In the genomic region with DNA sequence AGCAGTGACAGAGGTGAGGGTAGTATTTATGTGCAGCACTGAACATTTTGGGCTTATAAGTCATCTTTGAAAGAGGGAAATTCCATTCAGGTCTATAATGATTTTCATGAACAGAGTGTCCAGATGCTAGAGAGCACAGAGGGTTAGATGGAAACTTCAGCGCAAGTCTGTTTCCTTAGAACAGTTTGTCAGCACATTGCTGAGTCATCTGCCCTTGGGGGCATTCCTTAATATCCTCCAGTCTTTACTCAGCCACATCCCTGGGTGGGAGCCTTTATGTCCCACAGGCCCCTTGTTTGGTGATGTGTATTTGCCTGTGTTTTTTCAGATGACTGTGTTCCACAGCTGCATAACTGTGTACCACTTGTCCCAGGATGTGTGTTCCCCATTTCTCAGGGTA, we compare ENCODE assay signal across 11 cellular contexts.
DNase-seq lines count a peak whose midpoint lies in the region; ATAC-seq and TF ChIP-seq lines count a peak whose summit lies in the region.
"Had no signal": no experiment of that assay in that cellular context is flagged by ENCODE, and none has a peak within 500 bp of the region (broad histone marks: within the 10 kb centered on the region; RNA-seq: fewer than 3 reads in every experiment).

No MANE protein-coding gene starts in this region.

- no peaks in the 10 kb centered on the region for H3K9me2 ChIP-seq in PC-3 (replicated peaks; ENCODE audit: low read length)

- POLR2A ChIA-PET in PC-3 (lab: Charles Lee; ENCODE audit: unreplicated experiment), result no interaction called here

- H3K9me3 ChIP-seq in PC-3 (ENCODE audit: low read length), result no peaks in the 10 kb centered on the region

- no peak overlapping the region for H2AFZ ChIP-seq in PC-3 (ENCODE audit: low read length)

- no peaks in the 10 kb centered on the region for H3F3A ChIP-seq in PC-3 (ENCODE audit: low read length, unreplicated experiment)

- no peaks in the 10 kb centered on the region for H3K27me3 Mint-ChIP-seq in neural crest cell (ENCODE audit: low read depth)

- peaks cover 9% of the 10 kb centered on the region for H3K4me1 Mint-ChIP-seq in neural crest cell

- no peaks in the 10 kb centered on the region for H3K79me2 ChIP-seq in PC-3 (ENCODE audit: low read length)

- no peak overlapping the region for H3K4me3 Mint-ChIP-seq in neural crest cell

- H3K9me3 Mint-ChIP-seq in neural crest cell, result peaks cover 9% of the 10 kb centered on the region

- TF ChIP-seq CTCF in PC-3 (conservative IDR thresholded peaks at IDR 0.05; ENCODE audit: low read depth, low read length) (no peak), epithelial cell of proximal tubule (conservative IDR thresholded peaks at IDR 0.05; ENCODE audit: low read depth, low read length) (no peak), neural crest cell (conservative IDR thresholded peaks at IDR 0.05) (no peak)

- no peak overlapping the region for H3K27ac ChIP-seq in PC-3 (ENCODE audit: low read length)

- H3K4me2 ChIP-seq in PC-3 (ENCODE audit: low read length), result no peak overlapping the region

- no peaks in the 10 kb centered on the region for H4K20me1 ChIP-seq in PC-3 (ENCODE audit: low read length)

- peak; percentile 90 for ATAC-seq in PC-3

- no peaks in the 10 kb centered on the region for H3K27me3 ChIP-seq in PC-3 (ENCODE audit: low read length)

- DNase-seq in EL, result peak; percentile 99
- DNase-seq in PC-3, result peak; percentile 85
- DNase-seq in epithelial cell of proximal tubule (ENCODE audit: low read depth), result peak; percentile 54
- DNase-seq in neural crest cell (ENCODE audit: low read depth, low spot score), result peak; percentile 11
- no peak for DNase-seq in COR-L47 (lab: John Stamatoyannopoulos, UW)
- no peak for DNase-seq in effector CD4-positive, alpha-beta T cell
- DNase-seq in cortex of kidney (lab: John Stamatoyannopoulos, UW), result no peak
- no peak for DNase-seq in NCI-H345 (lab: John Stamatoyannopoulos, UW)
- DNase-seq: activated gamma-delta T cell, head of caudate nucleus, NCI-H524 treated with DMSO at 0.1 percent for 48 hours had no signal

- CTCF ChIA-PET in PC-3 (lab: Charles Lee), result no interaction called here

- intact Hi-C loops in PC-3 (cut with micrococcal nuclease), result loop anchor here (10.0 kb wide), 2 partner anchors 68 to 128 kb away; no protein-coding TSS in a partner anchor

- H3K36me3 ChIP-seq in PC-3 (ENCODE audit: low read depth, low read length), result no peaks in the 10 kb centered on the region

- no TSS peak for BruUV-seq in PC-3 (replicated peaks; lab: Mats Ljungman, UMichigan)

- no peak overlapping the region for H3K9ac ChIP-seq in PC-3 (ENCODE audit: low read length)

- peak overlapping the region; percentile 58 for H3K27ac Mint-ChIP-seq in neural crest cell (ENCODE audit: unreplicated experiment)

- H3K4me3 ChIP-seq in PC-3 (ENCODE audit: low read length) (no peak overlapping the region), epithelial cell of proximal tubule (ENCODE audit: low read depth, low read length) (no peak overlapping the region)

- H3K4me1 ChIP-seq in PC-3 (ENCODE audit: insufficient read depth, low read length), result peaks cover 12% of the 10 kb centered on the region; the same call in 1 of the 2 replicates

- H3K36me3 Mint-ChIP-seq in neural crest cell (ENCODE audit: low read depth), result peaks cover 16% of the 10 kb centered on the region

Comparison
In these comparisons a context has a peak if more than half of its experiments do, and no peak if none do; other contexts are left out.
1. DNase-seq: peak in EL (single experiment), PC-3 (single experiment), epithelial cell of proximal tubule (single experiment) and neural crest cell (single experiment); none in COR-L47 (single experiment), effector CD4-positive, alpha-beta T cell (single experiment), cortex of kidney (single experiment) and NCI-H345 (single experiment).